In genomic region chr10:128209862-128210214, GRCh38 we compare ENCODE assay signal across 10 cellular contexts.
A peak's percentile ranks its signal among the peaks of the same experiment; 100 is the strongest.
DNase-seq lines count a peak whose midpoint lies in the region; ATAC-seq and TF ChIP-seq lines count a peak whose summit lies in the region.
"Had no signal": no experiment of that assay in that cellular context is flagged by ENCODE, and none has a peak within 500 bp of the region (broad histone marks: within the 10 kb centered on the region; RNA-seq: fewer than 3 reads in every experiment).

No MANE protein-coding gene starts in this region.

- H3K4me3 Mint-ChIP-seq in brain (peak overlapping the region; percentile 63 to 76 (median 72)), natural killer cell (peak overlapping the region; percentile 88)

- H3K36me3 Mint-ChIP-seq in brain: no peaks in the 10 kb centered on the region
- no peaks in the 10 kb centered on the region for H3K36me3 Mint-ChIP-seq in natural killer cell

- H3K4me1 ChIP-seq in left ventricle myocardium inferior (peaks cover 14% of the 10 kb centered on the region), vagina (peaks cover 4% of the 10 kb centered on the region)

- H3K27ac Mint-ChIP-seq in brain: no peak overlapping the region
- peak overlapping the region; percentile 46 to 74 for H3K27ac Mint-ChIP-seq in natural killer cell

- no peaks in the 10 kb centered on the region for H3K9me3 ChIP-seq in left ventricle myocardium inferior (replicated peaks)
- no peaks in the 10 kb centered on the region for H3K9me3 ChIP-seq in vagina

- no peak for DNase-seq in left ventricle myocardium inferior
- no peak for DNase-seq in Right ventricle myocardium superior
- DNase-seq in natural killer cell: no peak
- DNase-seq in vagina (ENCODE audit: extremely low spot score in 2 of 2): no peak
- DNase-seq in H4 (ENCODE audit: low spot score): no peak
- DNase-seq in hypothalamus (lab: John Stamatoyannopoulos, UW): no peak
- DNase-seq: NCI-H748 treated with DMSO at 0.1 percent for 48 hours had no signal

- TF ChIP-seq POLR2A in vagina (IDR thresholded peaks at IDR 0.05): no peak

- TF ChIP-seq CTCF in left ventricle myocardium inferior (IDR thresholded peaks at IDR 0.05; ENCODE audit: borderline replicate concordance) (no peak), brain (conservative IDR thresholded peaks at IDR 0.05) (no peak), natural killer cell (IDR thresholded peaks at IDR 0.05) (no peak), vagina (IDR thresholded peaks at IDR 0.05) (no peak)

- peak overlapping the region; percentile 80 for H3K4me3 ChIP-seq in left ventricle myocardium inferior
- H3K4me3 ChIP-seq in vagina: peak overlapping the region; percentile 51 to 53

- intact Hi-C loops in left ventricle myocardium inferior (cut with micrococcal nuclease) (no loop called here), Right ventricle myocardium superior (cut with DNase I) (no loop called here), natural killer cell (cut with micrococcal nuclease) (no loop called here), vagina (cut with DNase I) (no loop called here)

- ATAC-seq in Right ventricle myocardium superior (ENCODE audit: poor library complexity) (no peak), natural killer cell (no peak), GM19035 (IDR thresholded peaks at IDR 0.05; ENCODE audit: unreplicated experiment) (no peak)

- H3K27me3 ChIP-seq in left ventricle myocardium inferior (ENCODE audit: low read depth): peaks cover 36% of the 10 kb centered on the region
- H3K27me3 ChIP-seq in vagina: no peaks in the 10 kb centered on the region

- H3K4me1 Mint-ChIP-seq in brain (peaks cover 17% of the 10 kb centered on the region), natural killer cell (peaks cover 12 to 17% of the 10 kb centered on the region in 2 donors)

- H3K27me3 Mint-ChIP-seq in brain (peaks cover 26% of the 10 kb centered on the region), natural killer cell (ENCODE audit: low read depth in 2 of 2) (peaks cover 0 to 6% of the 10 kb centered on the region in 2 donors)

- H3K9me3 Mint-ChIP-seq in brain (peaks cover 0 to 5% (median 0%) of the 10 kb centered on the region in 5 experiments), natural killer cell (no peaks in the 10 kb centered on the region)

- no peaks in the 10 kb centered on the region for H3K36me3 ChIP-seq in left ventricle myocardium inferior
- no peaks in the 10 kb centered on the region for H3K36me3 ChIP-seq in vagina

- H3K27ac ChIP-seq in left ventricle myocardium inferior (replicated peaks) (no peak overlapping the region), vagina (no peak overlapping the region)
- H3K27ac ChIP-seq: HL-60 had no signal

Comparison
In these comparisons a context has a peak if more than half of its experiments do, and no peak if none do; other contexts are left out.
1. H3K27ac Mint-ChIP-seq: peak in natural killer cell (2 of 2); none in brain (0 of 5).